24 cellular contexts compared by ENCODE assay signal in the genomic region with DNA sequence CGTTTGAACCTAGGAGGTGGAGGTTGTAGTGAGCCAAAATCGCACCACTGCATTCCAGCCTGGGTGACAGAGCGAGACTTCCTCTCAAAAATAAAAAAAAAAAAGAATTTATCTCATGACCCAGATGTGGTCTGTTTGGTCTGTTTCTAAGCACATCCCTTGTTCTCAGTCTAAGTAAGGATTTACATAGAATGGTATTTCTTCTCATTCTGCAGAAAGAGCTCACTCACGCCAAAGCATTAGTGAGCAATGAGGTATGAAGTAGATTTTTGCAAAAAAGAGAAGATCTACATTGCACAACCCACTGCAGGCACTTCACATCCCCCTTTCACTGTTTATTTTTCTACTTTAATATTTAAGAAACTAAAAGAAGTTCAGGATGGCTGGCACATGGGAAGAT.
DNase-seq lines count a peak whose midpoint lies in the region; ATAC-seq and TF ChIP-seq lines count a peak whose summit lies in the region.
"Had no signal": no experiment of that assay in that cellular context is flagged by ENCODE, and none has a peak within 500 bp of the region (broad histone marks: within the 10 kb centered on the region; RNA-seq: fewer than 3 reads in every experiment).

No MANE protein-coding gene starts in this region.

- no peak for TF ChIP-seq EP300 in ovary (IDR thresholded peaks at IDR 0.05)

- no peak overlapping the region for H3K4me3 ChIP-seq in ovary
- H3K4me3 ChIP-seq: breast epithelium, heart right ventricle, left lung, mucosa of descending colon, Peyer's patch, SJCRH30 had no signal

- no peak for TF ChIP-seq POLR2A in ovary (IDR thresholded peaks at IDR 0.05)

- intact Hi-C loops in ovary (cut with DNase I), result no loop called here

- no peak for TF ChIP-seq CTCF in ovary (IDR thresholded peaks at IDR 0.05)

- H3K36me3 ChIP-seq in ovary, result no peaks in the 10 kb centered on the region
- H3K36me3 ChIP-seq: breast epithelium, left lung, neutrophil, Peyer's patch, SJCRH30 had no signal

- 54 to 82% (median 75%) methylated on average over 4 of the region's 4 CpGs for WGBS in ovary, 3 donors

- peak; percentile 46 to 63 for DNase-seq in AML-193 (lab: John Stamatoyannopoulos, UW)
- peak; percentile 24 for DNase-seq in HCEC 1CT
- peak; percentile 22 for DNase-seq in SKM-1 treated with dmso at 0.1 percent for 144 hours (lab: John Stamatoyannopoulos, UW; ENCODE audit: unreplicated experiment)
- DNase-seq in iris pigment epithelial cell (ENCODE audit: low read depth), result peak; percentile 46
- no peak for DNase-seq in ecto neural progenitor cell (ENCODE audit: low spot score)
- DNase-seq in ovary, result no peak
- DNase-seq: activated CD8-positive, alpha-beta memory T cell treated with anti-CD3 and anti-CD28 coated beads, Interleukin-2, amount 50 U/mL, for 4 hours; activated gamma-delta T cell; CD8-positive, alpha-beta T cell; GF-D8; heart right ventricle; left lung; mucosa of descending colon; NCI-H1105 treated with DMSO at 0.1 percent for 48 hours; NCI-H446; Peyer's patch; SJCRH30; stimulated activated CD4-positive, alpha-beta T cell treated with anti-CD3 and anti-CD28 coated beads, Interleukin-1b, Interleukin-23, amount 100 ng/mL, for 48 hours; stimulated activated naive CD4-positive, alpha-beta T cell had no signal

- H3K27ac ChIP-seq in ovary, result no peak overlapping the region
- H3K27ac ChIP-seq: breast epithelium, left lung, neutrophil, Peyer's patch, SJCRH30, VCaP had no signal

- no peaks in the 10 kb centered on the region for H3K9me3 ChIP-seq in ovary
- H3K9me3 ChIP-seq: breast epithelium, heart right ventricle, left lung, mucosa of descending colon, neutrophil, Peyer's patch, SJCRH30 had no signal

- peaks cover under 1% of the 10 kb centered on the region for H3K4me1 ChIP-seq in ovary (ENCODE audit: insufficient read depth)
- H3K4me1 ChIP-seq: breast epithelium, SJCRH30 had no signal

- H3K27me3 ChIP-seq in ovary, result no peaks in the 10 kb centered on the region
- H3K27me3 ChIP-seq: breast epithelium, heart right ventricle, left lung, neutrophil, Peyer's patch, SJCRH30 had no signal

- ATAC-seq in GM19467 (IDR thresholded peaks at IDR 0.05; ENCODE audit: unreplicated experiment), result no peak
- no peak for ATAC-seq in HG03469 (IDR thresholded peaks at IDR 0.05; ENCODE audit: unreplicated experiment)
- ATAC-seq: CD8-positive, alpha-beta T cell; left lung; mucosa of descending colon had no signal

Comparison
In these comparisons a context has a peak if more than half of its experiments do, and no peak if none do; other contexts are left out.
1. DNase-seq: peak in AML-193 (2 of 2), HCEC 1CT (single experiment), SKM-1 treated with dmso at 0.1 percent for 144 hours (single experiment) and iris pigment epithelial cell (single experiment); none in ecto neural progenitor cell (single experiment) and ovary (0 of 5).